ENCODE assay signal across 26 cellular contexts in the genomic region with DNA sequence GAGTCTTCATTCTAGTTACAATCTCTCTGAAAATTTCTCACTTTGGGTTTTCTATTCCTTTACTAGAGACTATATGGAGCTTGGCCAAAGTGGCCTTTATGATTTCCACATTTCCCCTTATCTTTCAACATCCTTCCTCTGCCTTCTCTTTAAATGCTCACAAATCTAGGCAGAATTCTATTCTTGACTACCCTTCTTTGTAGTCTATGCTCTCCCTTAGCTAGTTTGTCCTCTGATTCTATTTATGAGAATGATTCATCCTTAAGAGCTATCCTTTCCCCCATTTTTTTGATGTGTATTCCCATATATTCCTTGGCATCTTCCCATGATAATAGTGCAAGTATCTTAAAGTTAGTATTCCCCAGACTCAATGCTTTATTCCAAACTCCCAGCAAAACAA. TPM values are rescaled to one million over a fixed set of nuclear protein-coding genes. Genes with fewer than 3 reads are reported as not detected.
"Had no signal": no experiment of that assay in that cellular context is flagged by ENCODE, and none has a peak within 500 bp of the region (broad histone marks: within the 10 kb centered on the region; RNA-seq: fewer than 3 reads in every experiment).

No MANE protein-coding gene starts in this region.

- H3K27ac ChIP-seq: heart left ventricle, testis, uterus, WERI-Rb-1 had no signal

- H3K27me3 ChIP-seq: testis had no signal

- H3K4me1 ChIP-seq: uterus had no signal

- DNase-seq: activated CD4-positive, alpha-beta T cell treated with anti-CD3 and anti-CD28 coated beads, Interleukin-2, amount 10 ng/mL, durations not matched to agents 7 days and 5 days; activated CD4-positive, CD25-positive, alpha-beta regulatory T cell treated with anti-CD3 and anti-CD28 coated beads, Interleukin-2, amount 50 U/mL, for 72 hours; activated CD8-positive, alpha-beta memory T cell treated with anti-CD3 and anti-CD28 coated beads, Interleukin-2, amount 10 ng/mL, durations not matched to agents 7 days and 5 days; activated CD8-positive, alpha-beta T cell treated with anti-CD3 and anti-CD28 coated beads for 36 hours; activated gamma-delta T cell; activated naive CD4-positive, alpha-beta T cell treated with anti-CD3 and anti-CD28 coated beads, Interleukin-2, amount 50 U/mL, for 16 hours; activated naive CD8-positive, alpha-beta T cell treated with anti-CD3 and anti-CD28 coated beads, Interleukin-2, amount 50 U/mL, for 24 hours; cortex of kidney; heart left ventricle; left cardiac atrium; occipital lobe; posterior cingulate gyrus; stimulated activated CD4-positive, alpha-beta T cell treated with anti-CD3 and anti-CD28 coated beads, Interleukin-15, amount 100 ng/mL, for 24 hours; stimulated activated CD4-positive, alpha-beta T cell treated with anti-CD3 and anti-CD28 coated beads, Interleukin-2, amount 100 ng/mL, for 48 hours; stimulated activated CD8-positive, alpha-beta memory T cell treated with anti-CD3 and anti-CD28 coated beads, Interleukin-4, amount 100 ng/mL, for 48 hours; stimulated activated naive B cell treated with anti-CD40 and anti-IgM and Interleukin-4, amounts not matched to agents 10 μg/mL and 1 μg/mL and 100 μg/mL, for 72 hours; T1000; testis; trophoblast cell; uterus; WERI-Rb-1 had no signal

- H3K9me3 ChIP-seq: heart left ventricle, testis, uterus had no signal

- H3K4me3 ChIP-seq: heart left ventricle, smooth muscle cell, testis, uterus had no signal

- H3K36me3 ChIP-seq: heart left ventricle, uterus, WERI-Rb-1 had no signal

- ATAC-seq: activated CD8-positive, alpha-beta memory T cell treated with anti-CD3 and anti-CD28 coated beads, Interleukin-2, amount 10 ng/mL, durations not matched to agents 7 days and 5 days; activated CD8-positive, alpha-beta T cell treated with anti-CD3 and anti-CD28 coated beads for 36 hours; activated naive CD8-positive, alpha-beta T cell treated with anti-CD3 and anti-CD28 coated beads, Interleukin-2, amount 50 U/mL, for 24 hours; left cardiac atrium; sciatic nerve; stimulated activated naive B cell treated with anti-CD40 and anti-IgM and Interleukin-4, amounts not matched to agents 10 μg/mL and 1 μg/mL and 100 μg/mL, for 72 hours had no signal

- H3K4me2 ChIP-seq: smooth muscle cell had no signal

RNA-seq across cellular contexts. Expression of gene IL20RA, which starts 53.2 kb away (rescaled TPM):
- total RNA-seq: activated CD4-positive, alpha-beta T cell treated with anti-CD3 and anti-CD28 coated beads, Interleukin-2, amount 10 ng/mL, durations not matched to agents 7 days and 5 days; activated CD8-positive, alpha-beta memory T cell treated with anti-CD3 and anti-CD28 coated beads, Interleukin-2, amount 10 ng/mL, durations not matched to agents 7 days and 5 days; activated CD8-positive, alpha-beta T cell treated with anti-CD3 and anti-CD28 coated beads for 36 hours; activated T-helper 1 cell treated with anti-CD3 and anti-CD28 coated beads, Interleukin-12 subunit alpha, Interleukin-12 subunit beta, Interleukin-2, Interleukin-4 antibody, amounts not matched to agents 30 ng/mL and 10 ng/mL and 1 ng/mL, durations not matched to agents 14 hours and 24 hours and 36 hours; epithelial cell of proximal tubule had no signal
- polyA plus RNA-seq: neural cell had no signal
